Comparison of ENCODE assay signal across 1 cellular context in the genomic region with DNA sequence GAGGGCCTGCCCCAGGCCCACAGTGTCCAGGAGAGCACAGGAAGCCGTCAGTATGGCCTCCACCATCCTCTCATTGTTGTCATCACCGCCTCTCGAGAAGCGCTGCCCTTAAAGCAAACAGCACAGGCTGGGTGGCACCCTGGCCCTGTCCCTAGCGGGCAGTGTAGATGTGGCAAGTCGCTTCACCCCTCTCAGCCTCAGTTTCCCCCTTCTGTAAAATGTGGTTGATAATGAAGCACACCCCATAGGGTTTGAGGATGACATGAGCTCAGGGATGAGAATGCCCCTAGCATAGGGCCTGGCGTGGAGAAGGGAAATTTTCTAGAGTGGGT.
TF ChIP-seq lines count a peak whose summit lies in the region.

No MANE protein-coding gene starts in this region.

TF ChIP-seq in liver, 16 proteins besides CTCF, POLR2A, EP300 and RAD21 (continued from another document):
- TF ChIP-seq, protein P1, sequence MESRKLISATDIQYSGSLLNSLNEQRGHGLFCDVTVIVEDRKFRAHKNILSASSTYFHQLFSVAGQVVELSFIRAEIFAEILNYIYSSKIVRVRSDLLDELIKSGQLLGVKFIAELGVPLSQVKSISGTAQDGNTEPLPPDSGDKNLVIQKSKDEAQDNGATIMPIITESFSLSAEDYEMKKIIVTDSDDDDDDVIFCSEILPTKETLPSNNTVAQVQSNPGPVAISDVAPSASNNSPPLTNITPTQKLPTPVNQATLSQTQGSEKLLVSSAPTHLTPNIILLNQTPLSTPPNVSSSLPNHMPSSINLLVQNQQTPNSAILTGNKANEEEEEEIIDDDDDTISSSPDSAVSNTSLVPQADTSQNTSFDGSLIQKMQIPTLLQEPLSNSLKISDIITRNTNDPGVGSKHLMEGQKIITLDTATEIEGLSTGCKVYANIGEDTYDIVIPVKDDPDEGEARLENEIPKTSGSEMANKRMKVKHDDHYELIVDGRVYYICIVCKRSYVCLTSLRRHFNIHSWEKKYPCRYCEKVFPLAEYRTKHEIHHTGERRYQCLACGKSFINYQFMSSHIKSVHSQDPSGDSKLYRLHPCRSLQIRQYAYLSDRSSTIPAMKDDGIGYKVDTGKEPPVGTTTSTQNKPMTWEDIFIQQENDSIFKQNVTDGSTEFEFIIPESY (IDR thresholded peaks at IDR 0.05) = no peak
